Comparison of ENCODE assay signal across 23 cellular contexts in the genomic region with DNA sequence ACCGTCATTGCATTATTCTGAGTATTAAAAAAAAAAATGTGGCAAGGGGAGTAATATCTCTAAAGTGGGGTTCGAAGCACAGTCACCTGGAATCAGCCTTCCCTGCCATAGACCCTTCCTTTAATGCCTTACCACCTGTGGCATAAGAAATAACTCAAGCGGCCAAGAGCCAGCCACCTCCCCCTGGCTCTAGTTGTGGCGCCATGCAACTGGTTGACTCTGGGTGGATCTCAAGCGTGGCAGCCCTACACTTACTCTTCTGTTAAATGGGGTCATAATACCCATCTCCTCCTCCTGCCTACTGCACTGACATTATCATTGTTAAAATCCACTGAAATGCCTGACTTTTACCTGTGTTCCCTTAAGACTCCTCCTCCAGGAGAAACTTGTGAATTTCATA.
"Had no signal": no experiment of that assay in that cellular context is flagged by ENCODE, and none has a peak within 500 bp of the region (broad histone marks: within the 10 kb centered on the region; RNA-seq: fewer than 3 reads in every experiment).

No MANE protein-coding gene starts in this region.

- DNase-seq: Karpas-422, KBM-7, MG63, NCI-H1092, NCI-H1105 treated with DMSO at 0.1 percent for 48 hours, NCI-H1417 treated with DMSO at 0.1 percent for 48 hours, NCI-H146, NCI-H1694 treated with DMSO at 0.1 percent for 48 hours, NCI-H1930, NCI-H2081, NCI-H2107, NCI-H2227 treated with DMSO at 0.1 percent for 48 hours, NCI-H524, NCI-H526 treated with DMSO at 0.1 percent for 48 hours, NCI-H748 treated with DMSO at 0.1 percent for 48 hours, PC-3, SHP77 treated with DMSO at 0.1 percent for 48 hours, SJCRH30 had no signal

- H3K9me3 ChIP-seq: MG63, SJCRH30 had no signal

- ATAC-seq: Panc1, PC-3, Right ventricle myocardium inferior, SK-N-SH treated with all-trans-retinoic acid at 6 μM for 48 hours had no signal

- H3K27ac ChIP-seq: HL-60, SJCRH30 had no signal

- H3K4me1 ChIP-seq: SJCRH30 had no signal

- H3K4me3 ChIP-seq: MG63, SJCRH30 had no signal

- H3K27me3 ChIP-seq: MG63, SJCRH30 had no signal

- FAIRE-seq: HTR-8/SVneo had no signal
